12 cellular contexts compared by ENCODE assay signal in genomic region chr10:116891208-116891607, GRCh38. TPM values are rescaled to one million over a fixed set of nuclear protein-coding genes. Genes with fewer than 3 reads are reported as not detected.
DNase-seq lines count a peak whose midpoint lies in the region; ATAC-seq and TF ChIP-seq lines count a peak whose summit lies in the region.
"Had no signal": no experiment of that assay in that cellular context is flagged by ENCODE, and none has a peak within 500 bp of the region (broad histone marks: within the 10 kb centered on the region; RNA-seq: fewer than 3 reads in every experiment).

No MANE protein-coding gene starts in this region.

- 10% methylated on average over 7 of the region's 7 CpGs for WGBS in esophagus muscularis mucosa
- WGBS in spleen, 5 donors, result 3 to 16% (median 5%) methylated on average over 7 of the region's 7 CpGs

- no peak overlapping the region for H3K4me3 ChIP-seq in HEK293 (ENCODE audit: low read depth, low read length)
- no peak overlapping the region for H3K4me3 ChIP-seq in esophagus muscularis mucosa
- no peak overlapping the region for H3K4me3 ChIP-seq in spleen
- H3K4me3 ChIP-seq: left lung had no signal

- no peaks in the 10 kb centered on the region for H3K27me3 ChIP-seq in esophagus muscularis mucosa
- peaks cover 0 to 8% (median 0%) of the 10 kb centered on the region in 7 donors for H3K27me3 ChIP-seq in spleen (replicated peaks in 1 of 7)
- H3K27me3 ChIP-seq: left lung had no signal

- peak; percentile 91 for DNase-seq in NCI-H69 (lab: John Stamatoyannopoulos, UW)
- DNase-seq in esophagus muscularis mucosa (ENCODE audit: extremely low spot score), result peak; percentile 39
- peak; percentile 32 for DNase-seq in putamen (ENCODE audit: low spot score)
- DNase-seq in SW480 (ENCODE audit: low spot score), result no peak
- no peak for DNase-seq in spleen
- DNase-seq in mesenteric fat pad (ENCODE audit: low spot score), result no peak
- DNase-seq: left lung; stimulated activated CD4-positive, alpha-beta T cell treated with anti-CD3 and anti-CD28 coated beads, Interleukin-4, amount 100 ng/mL, for 4 hours had no signal

- no peak for TF ChIP-seq POLR2A in esophagus muscularis mucosa (IDR thresholded peaks at IDR 0.05; ENCODE audit: low read depth)
- TF ChIP-seq POLR2A in spleen (IDR thresholded peaks at IDR 0.05), result no peak

- CTCF ChIA-PET in HEK293 (lab: Yijun Ruan, JAX), result interaction anchor here (0.6 to 3.5 kb wide), 2 partner anchors 25 to 276 kb away, joined by 3 to 16 read pairs; no protein-coding TSS in a partner anchor

- no peak for TF ChIP-seq EP300 in esophagus muscularis mucosa (IDR thresholded peaks at IDR 0.05)

- no peak for ATAC-seq in HG03097 (IDR thresholded peaks at IDR 0.05; ENCODE audit: low FRiP score, unreplicated experiment)
- ATAC-seq: left lung had no signal

- intact Hi-C loops in esophagus muscularis mucosa (cut with DNase I) (no loop called here), spleen (cut with DNase I; ENCODE audit: low total_unique reads) (no loop called here)

- peaks cover 0 to under 1% of the 10 kb centered on the region in 2 experiments; a peak in 1 of 3 replicates for H3K36me3 ChIP-seq in HEK293 (ENCODE audit: control insufficient read depth in 2 of 2, insufficient read depth in 1 of 2, low read length in 2 of 2)
- H3K36me3 ChIP-seq in esophagus muscularis mucosa, result no peaks in the 10 kb centered on the region
- H3K36me3 ChIP-seq in spleen, result no peaks in the 10 kb centered on the region
- H3K36me3 ChIP-seq: left lung had no signal

- H3K9me3 ChIP-seq in HEK293 (ENCODE audit: control insufficient read depth, insufficient read depth, low read depth, low read length) (no peaks in the 10 kb centered on the region), esophagus muscularis mucosa (no peaks in the 10 kb centered on the region), spleen (no peaks in the 10 kb centered on the region)
- H3K9me3 ChIP-seq: left lung had no signal

- H3K27ac ChIP-seq in HEK293 (ENCODE audit: extremely low read depth, low read depth, low read length) (no peak overlapping the region), esophagus muscularis mucosa (replicated peaks in 1 of 4) (no peak overlapping the region), spleen (no peak overlapping the region)
- H3K27ac ChIP-seq: KMS-11, left lung, VCaP had no signal

- TF ChIP-seq CTCF in HEK293 (tag by site-specific recombination; IDR thresholded peaks at IDR 0.05) (no peak), esophagus muscularis mucosa (IDR thresholded peaks at IDR 0.05) (no peak), spleen (IDR thresholded peaks at IDR 0.05 in 8 of 11, conservative IDR thresholded peaks at IDR 0.05 in 3 of 11) (no peak)

- POLR2A ChIA-PET in HEK293 (lab: Yijun Ruan, JAX), result no interaction called here

- H3K4me1 ChIP-seq in HEK293 (ENCODE audit: control insufficient read depth, insufficient read depth, low read length), result peaks cover 23% of the 10 kb centered on the region
- H3K4me1 ChIP-seq in esophagus muscularis mucosa, result peaks cover 5 to 21% (median 8%) of the 10 kb centered on the region in 4 donors
- peaks cover 0 to 6% (median 0%) of the 10 kb centered on the region in 6 donors for H3K4me1 ChIP-seq in spleen

TF ChIP-seq in HEK293, 187 proteins besides CTCF, POLR2A, EP300 and RAD21 (continues in another document):
- TF ChIP-seq OSR2 (tag by site-specific recombination; IDR thresholded peaks at IDR 0.05), result peak; percentile 59; the same call in 1 of the 2 replicates
- TF ChIP-seq ZNF792 (tag by site-specific recombination; IDR thresholded peaks at IDR 0.05), result no peak
- no peak for TF ChIP-seq ZNF701 (tag by site-specific recombination; IDR thresholded peaks at IDR 0.05)
- TF ChIP-seq ZNF169 (tag by site-specific recombination; IDR thresholded peaks at IDR 0.05), result no peak
- TF ChIP-seq ZNF184 (tag by site-specific recombination; IDR thresholded peaks at IDR 0.05), result peak; percentile 55; the same call in 1 of the 2 replicates
- TF ChIP-seq PRDM4 (tag by site-specific recombination; IDR thresholded peaks at IDR 0.05), result peak; percentile 26; the same call in 1 of the 2 replicates
- TF ChIP-seq ZNF561 (tag by site-specific recombination; IDR thresholded peaks at IDR 0.05; ENCODE audit: borderline replicate concordance), result 0 out of 2 replicates have a peak, but pooled peaks have one; percentile 23
- TF ChIP-seq PRDM6 (tag by site-specific recombination; IDR thresholded peaks at IDR 0.05), result peak; percentile 99
- TF ChIP-seq WT1 (tag by site-specific recombination; IDR thresholded peaks at IDR 0.05), result 0 out of 2 replicates have a peak, but pooled peaks have one; percentile 47
- TF ChIP-seq ZXDB (tag by site-specific recombination; IDR thresholded peaks at IDR 0.05), result 0 out of 2 replicates have a peak, but pooled peaks have one; percentile 21
- no peak for TF ChIP-seq ZNF449 (tag by site-specific recombination; IDR thresholded peaks at IDR 0.05)
- peak; percentile 22; the same call in 1 of the 2 replicates for TF ChIP-seq HIC1 (tag by site-specific recombination; IDR thresholded peaks at IDR 0.05)

RNA-seq across cellular contexts. Expression of gene ENO4, which starts 41.9 kb away (rescaled TPM):
- total RNA-seq in esophagus muscularis mucosa (1 to 10 TPM in 1 of 4 donors, under 1 TPM in 2, not detected in 1; 0.17 to 1.1 (median 0.29) TPM), spleen (not detected), mesenteric fat pad (0.45 TPM)
- under 1 TPM in 2 of 3 donors, not detected in 1; 0.03 to 0.09 TPM for polyA plus RNA-seq in spleen

Comparison
In these comparisons a context has a peak if more than half of its experiments do, and no peak if none do; other contexts are left out.
1. DNase-seq: peak in NCI-H69 (single experiment), esophagus muscularis mucosa (single experiment) and putamen (single experiment); none in SW480 (single experiment), spleen (single experiment) and mesenteric fat pad (single experiment).